17 cellular contexts compared by ENCODE assay signal in the genomic region with DNA sequence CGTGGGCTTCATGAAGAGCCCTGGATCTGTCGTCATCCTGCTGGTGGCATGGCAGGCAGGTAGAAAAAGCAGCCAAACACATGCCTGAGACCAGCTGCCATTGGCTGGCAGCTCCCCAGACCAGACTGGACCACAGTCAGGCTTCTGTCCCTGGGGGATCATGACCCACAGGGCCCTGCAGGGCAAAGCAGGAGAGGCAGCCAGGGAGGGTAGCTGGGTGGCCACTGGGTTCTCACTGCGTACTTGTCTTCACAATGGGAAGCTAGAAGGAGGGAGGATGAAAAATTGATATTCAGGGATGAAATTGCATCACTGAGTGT.
DNase-seq lines count a peak whose midpoint lies in the region; ATAC-seq and TF ChIP-seq lines count a peak whose summit lies in the region.
"Had no signal": no experiment of that assay in that cellular context is flagged by ENCODE, and none has a peak within 500 bp of the region (broad histone marks: within the 10 kb centered on the region; RNA-seq: fewer than 3 reads in every experiment).

No MANE protein-coding gene starts in this region.

- no peak for TF ChIP-seq POLR2A in gastrocnemius medialis (IDR thresholded peaks at IDR 0.05)

- TF ChIP-seq CTCF in VCaP (conservative IDR thresholded peaks at IDR 0.05) (no peak), gastrocnemius medialis (IDR thresholded peaks at IDR 0.05 in 4 of 5, conservative IDR thresholded peaks at IDR 0.05 in 1 of 5) (no peak)

- H3K27ac ChIP-seq in VCaP (peak overlapping the region; percentile 69; the same call in 1 of the 2 replicates), gastrocnemius medialis (peak overlapping the region; percentile 29 to 57 (median 52))
- H3K27ac ChIP-seq: SJCRH30 had no signal

- no peaks in the 10 kb centered on the region for H3K9me3 ChIP-seq in gastrocnemius medialis
- H3K9me3 ChIP-seq: HAP-1, SJCRH30 had no signal

- H3K36me3 ChIP-seq in gastrocnemius medialis: no peaks in the 10 kb centered on the region
- H3K36me3 ChIP-seq: HAP-1, SJCRH30 had no signal

- intact Hi-C loops in left ventricle myocardium superior (cut with micrococcal nuclease) (loop anchor here (5.0 kb wide), 1 partner anchor 254 kb away; no protein-coding TSS in a partner anchor), gastrocnemius medialis (cut with DNase I; ENCODE audit: low total_unique reads) (loop anchor here (5.0 kb wide), 1 partner anchor 94 kb away; no protein-coding TSS in a partner anchor)

- H3K27me3 ChIP-seq in gastrocnemius medialis: no peaks in the 10 kb centered on the region
- H3K27me3 ChIP-seq: SJCRH30 had no signal

- H3K4me3 ChIP-seq in gastrocnemius medialis: no peak overlapping the region
- H3K4me3 ChIP-seq: HAP-1, SJCRH30 had no signal

- ATAC-seq in left ventricle myocardium superior: peak; percentile 1
- no peak for ATAC-seq in gastrocnemius medialis
- ATAC-seq in GM18858 (IDR thresholded peaks at IDR 0.05; ENCODE audit: unreplicated experiment): no peak
- no peak for ATAC-seq in GM18873 (IDR thresholded peaks at IDR 0.05; ENCODE audit: low FRiP score, unreplicated experiment)

- in situ Hi-C loops in gastrocnemius medialis (cut with MboI; ENCODE audit: low sequenced_read_pairs in 4 of 4): loop anchor here in 2 of 4 donors (5.0 kb wide), 1 partner anchor 254 kb away; no protein-coding TSS in a partner anchor

- H3K4me1 ChIP-seq in gastrocnemius medialis: peaks cover 29 to 41% of the 10 kb centered on the region in 2 donors
- H3K4me1 ChIP-seq: HAP-1 had no signal

- DNase-seq in cerebellum (ENCODE audit: low spot score) (peak; percentile 56), left ventricle myocardium superior (no peak), gastrocnemius medialis (no peak), NCI-H1417 treated with DMSO at 0.1 percent for 48 hours (lab: John Stamatoyannopoulos, UW) (no peak)
- DNase-seq: COR-L47; Karpas-422; MM.1S; NCI-H1105; NCI-H1694 treated with DMSO at 0.1 percent for 48 hours; NCI-H345; NCI-H526; NK-92 treated with Interleukin-12 subunit alpha and Interleukin-12 subunit beta, amount 100 ng/mL, for 24 hours; SJCRH30 had no signal
